7 cellular contexts compared by ENCODE assay signal in genomic region chr3:31483776-31484175, GRCh38.
"Had no signal": no experiment of that assay in that cellular context is flagged by ENCODE, and none has a peak within 500 bp of the region (broad histone marks: within the 10 kb centered on the region; RNA-seq: fewer than 3 reads in every experiment).

No MANE protein-coding gene starts in this region.

- DNase-seq: IMR-90, KBM-7, KG1 had no signal

- FAIRE-seq: HTR-8/SVneo had no signal

- H3K27me3 Mint-ChIP-seq: IgD-negative memory B cell had no signal

- H3K27ac Mint-ChIP-seq: IgD-negative memory B cell had no signal

- H3K9ac ChIP-seq: KMS-11 had no signal

- H3K4me1 Mint-ChIP-seq: IgD-negative memory B cell had no signal

- H3K4me2 ChIP-seq: KMS-11 had no signal

- H3K4me3 Mint-ChIP-seq: IgD-negative memory B cell had no signal

- H3K27ac ChIP-seq: HL-60, KMS-11 had no signal
